In the genomic region with DNA sequence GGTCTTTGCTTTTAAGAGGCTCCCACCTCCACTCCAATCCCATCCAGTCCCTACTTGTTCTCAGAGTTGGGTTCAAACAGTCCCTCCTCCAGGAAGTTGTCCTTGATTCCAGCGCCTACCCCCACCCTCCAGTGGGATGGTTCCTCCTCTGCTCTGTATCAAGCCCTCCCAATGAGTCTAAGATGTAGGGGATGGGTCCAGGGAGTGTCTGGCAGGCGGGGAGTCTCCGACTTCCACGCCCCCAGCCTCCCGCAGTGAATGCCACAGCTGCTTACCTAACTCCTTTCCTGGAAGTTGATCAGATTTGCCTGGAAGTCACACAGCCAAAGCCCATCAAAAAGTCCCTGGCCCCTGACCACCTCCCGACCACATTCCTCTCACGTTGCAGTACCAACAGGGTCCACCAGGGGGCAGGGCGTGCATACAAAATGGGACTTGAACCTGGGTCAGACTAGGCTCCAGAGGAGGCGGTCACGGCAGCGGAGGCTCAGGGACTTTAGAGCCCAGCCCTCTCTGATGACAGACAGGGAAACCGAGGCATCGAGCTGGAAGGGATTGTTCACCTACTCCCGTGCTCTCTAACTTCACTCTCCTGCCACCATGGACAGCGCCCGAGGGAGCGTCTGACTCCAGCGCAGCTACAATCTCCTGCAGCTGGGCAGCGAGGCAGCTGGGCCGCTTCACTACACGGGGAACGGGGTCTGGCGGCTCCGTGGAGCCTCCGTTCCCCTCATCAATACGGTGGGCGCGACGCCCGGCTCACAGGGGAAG, we compare ENCODE assay signal across 8 cellular contexts. TPM values are rescaled to one million over a fixed set of nuclear protein-coding genes. Genes with fewer than 3 reads are reported as not detected.
DNase-seq lines count a peak whose midpoint lies in the region; ATAC-seq and TF ChIP-seq lines count a peak whose summit lies in the region.

No MANE protein-coding gene starts in this region.

- no peaks in the 10 kb centered on the region for H3K9me3 ChIP-seq in left lung

- no peak overlapping the region for H3K27ac Mint-ChIP-seq in activated CD4-positive, alpha-beta T cell treated with anti-CD3 and anti-CD28 coated beads, Interleukin-2, amount 10 ng/mL, durations not matched to agents 24 days and 14 days

- DNase-seq in Ammon's horn (ENCODE audit: low spot score), result peak; percentile 72
- peak; percentile 68 for DNase-seq in NCI-H2196 (lab: John Stamatoyannopoulos, UW; ENCODE audit: unreplicated experiment)
- DNase-seq in activated CD4-positive, alpha-beta T cell treated with anti-CD3 and anti-CD28 coated beads, Interleukin-2, amount 10 ng/mL, durations not matched to agents 24 days and 14 days, result peak; percentile 93
- peak; percentile 49 for DNase-seq in dedifferentiated amniotic fluid mesenchymal stem cell (ENCODE audit: extremely low spot score)
- peak; percentile 55 to 91 for DNase-seq in left lung
- DNase-seq in stimulated activated CD4-positive, alpha-beta T cell treated with anti-CD3 and anti-CD28 coated beads, Interleukin-4, amount 100 ng/mL, for 4 hours, result peak; percentile 53 to 73

- peaks cover 5 to 7% of the 10 kb centered on the region in 2 donors for H3K4me1 ChIP-seq in left lung

- peak; percentile 91 to 96 for TF ChIP-seq CTCF in left lung (IDR thresholded peaks at IDR 0.05)

- peaks cover 0 to 29% of the 10 kb centered on the region in 2 donors for H3K27me3 ChIP-seq in left lung

- intact Hi-C loops in activated CD4-positive, alpha-beta T cell treated with anti-CD3 and anti-CD28 coated beads, Interleukin-2, amount 10 ng/mL, durations not matched to agents 24 days and 14 days (cut with micrococcal nuclease), result loop anchor here (1.0 kb wide), 4 partner anchors 10 to 228 kb away; a partner anchor contains a TSS
- intact Hi-C loops in left lung (cut with DNase I), result no loop called here

- peaks cover 26% of the 10 kb centered on the region for H3K4me1 Mint-ChIP-seq in activated CD4-positive, alpha-beta T cell treated with anti-CD3 and anti-CD28 coated beads, Interleukin-2, amount 10 ng/mL, durations not matched to agents 24 days and 14 days

- peaks cover 24% of the 10 kb centered on the region for H3K27me3 Mint-ChIP-seq in activated CD4-positive, alpha-beta T cell treated with anti-CD3 and anti-CD28 coated beads, Interleukin-2, amount 10 ng/mL, durations not matched to agents 24 days and 14 days

- H3K9me3 Mint-ChIP-seq in activated CD4-positive, alpha-beta T cell treated with anti-CD3 and anti-CD28 coated beads, Interleukin-2, amount 10 ng/mL, durations not matched to agents 24 days and 14 days, result no peaks in the 10 kb centered on the region

- H3K4me3 Mint-ChIP-seq in activated CD4-positive, alpha-beta T cell treated with anti-CD3 and anti-CD28 coated beads, Interleukin-2, amount 10 ng/mL, durations not matched to agents 24 days and 14 days, result no peak overlapping the region

- H3K4me3 ChIP-seq in left lung, result no peak overlapping the region

- no peaks in the 10 kb centered on the region for H3K36me3 Mint-ChIP-seq in activated CD4-positive, alpha-beta T cell treated with anti-CD3 and anti-CD28 coated beads, Interleukin-2, amount 10 ng/mL, durations not matched to agents 24 days and 14 days (ENCODE audit: low read depth)

- H3K27ac ChIP-seq in left lung, result no peak overlapping the region

- no peaks in the 10 kb centered on the region for H3K36me3 ChIP-seq in left lung

- ATAC-seq in GM21717 (IDR thresholded peaks at IDR 0.05; ENCODE audit: unreplicated experiment) (peak; percentile 33), left lung (peak; percentile 91), HG03521 (IDR thresholded peaks at IDR 0.05; ENCODE audit: unreplicated experiment) (no peak)

RNA-seq across cellular contexts. Expression of a gene that starts 25.0 kb away (rescaled TPM):
- 5.5 and 6.3 TPM in 2 replicates for total RNA-seq in activated CD4-positive, alpha-beta T cell treated with anti-CD3 and anti-CD28 coated beads, Interleukin-2, amount 10 ng/mL, durations not matched to agents 24 days and 14 days
- 10 to 100 TPM; 14.0 to 17.5 TPM for total RNA-seq in left lung
